8 cellular contexts compared by ENCODE assay signal in the genomic region with DNA sequence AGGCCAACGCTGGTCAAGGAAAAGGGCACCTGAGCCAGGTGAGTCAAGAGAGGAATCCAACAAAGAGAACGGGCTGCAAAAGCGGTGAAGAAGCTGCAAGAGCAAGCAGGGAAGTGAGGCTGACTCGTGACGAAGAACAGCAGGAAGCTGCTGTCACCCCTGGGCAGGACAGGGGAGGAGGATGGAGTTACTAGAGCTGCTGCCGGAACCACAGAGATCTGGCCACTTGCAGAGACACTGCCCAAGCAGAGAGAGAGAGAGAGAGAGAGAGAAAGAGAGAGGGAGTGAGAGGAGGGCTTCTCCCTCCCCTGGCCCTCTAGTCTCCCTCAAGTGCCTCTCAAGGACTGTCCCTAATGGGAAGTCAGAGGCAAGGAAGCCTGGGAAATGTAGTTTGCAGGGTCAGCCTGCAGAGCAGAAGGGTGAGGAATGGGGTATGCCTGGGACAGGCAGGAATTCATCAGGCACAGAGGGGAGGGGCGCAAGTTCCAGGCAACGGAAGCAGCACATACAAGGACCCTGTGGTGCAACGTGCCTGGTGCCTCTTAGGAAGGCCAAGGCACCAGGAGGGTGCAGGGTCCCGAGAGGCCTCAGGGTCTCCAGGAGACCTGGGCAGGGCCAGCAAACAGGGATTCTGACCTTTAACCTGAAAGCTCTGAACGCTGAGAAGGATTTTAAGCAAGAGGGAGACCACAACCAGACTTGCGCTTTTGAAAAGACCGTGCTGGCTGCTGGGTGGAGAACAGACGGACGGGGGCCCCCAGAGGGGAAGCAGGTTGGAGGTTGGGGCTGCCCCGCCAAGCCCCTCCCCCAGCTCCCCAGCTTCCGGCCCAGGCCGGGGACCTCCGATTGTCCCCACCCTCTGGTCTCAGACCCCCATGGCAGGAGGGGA. TPM values are rescaled to one million over a fixed set of nuclear protein-coding genes. Genes with fewer than 3 reads are reported as not detected.
DNase-seq lines count a peak whose midpoint lies in the region; ATAC-seq, FAIRE-seq and TF ChIP-seq lines count a peak whose summit lies in the region.

No MANE protein-coding gene starts in this region.

- FAIRE-seq in GM12892 (lab: Jason Lieb, UNC), result no peak

- no peak for TF ChIP-seq CTCF in nephron progenitor cell (IDR thresholded peaks at IDR 0.05)

- DNase-seq in DMS79 treated with DMSO at 0.1 percent for 48 hours (lab: John Stamatoyannopoulos, UW) (peak; percentile 14), NCI-H69 (lab: John Stamatoyannopoulos, UW) (peak; percentile 61), cerebellar cortex (ENCODE audit: low spot score) (peak; percentile 80), nephron progenitor cell (peak; percentile 53), LoVo (ENCODE audit: low spot score) (no peak), GM12892 (ENCODE audit: insufficient read length) (no peak)

- H3K27ac Mint-ChIP-seq in nephron progenitor cell, result peak overlapping the region; percentile 37

- no peak for ATAC-seq in HG03039 (IDR thresholded peaks at IDR 0.05; ENCODE audit: unreplicated experiment)
- no peak for ATAC-seq in HG03159 (IDR thresholded peaks at IDR 0.05; ENCODE audit: unreplicated experiment)

- peak overlapping the region; percentile 65 for H3K4me3 Mint-ChIP-seq in nephron progenitor cell

- no peaks in the 10 kb centered on the region for H3K36me3 Mint-ChIP-seq in nephron progenitor cell (ENCODE audit: low read depth)

- no peaks in the 10 kb centered on the region for H3K9me3 Mint-ChIP-seq in nephron progenitor cell

- peaks cover 21% of the 10 kb centered on the region for H3K27me3 Mint-ChIP-seq in nephron progenitor cell (ENCODE audit: low read depth, poor library complexity)

- no peak for TF ChIP-seq POLR2A in GM12892 (IDR thresholded peaks at IDR 0.05; ENCODE audit: low read depth, low read length)

- H3K4me1 Mint-ChIP-seq in nephron progenitor cell, result peaks cover 79% of the 10 kb centered on the region

RNA-seq across cellular contexts. Expression of gene CIBAR2, which starts 45.8 kb away (rescaled TPM):
- not detected for polyA plus RNA-seq in GM12892 (2012; ENCODE audit: missing spikeins)

Comparison
In these comparisons a context has a peak if more than half of its experiments do, and no peak if none do; other contexts are left out.
1. DNase-seq: peak in DMS79 treated with DMSO at 0.1 percent for 48 hours (single experiment), NCI-H69 (single experiment), cerebellar cortex (single experiment) and nephron progenitor cell (single experiment); none in LoVo (single experiment) and GM12892 (single experiment).